16 cellular contexts compared by ENCODE assay signal in genomic region chr11:114321621-114322257, GRCh38. TPM values are rescaled to one million over a fixed set of nuclear protein-coding genes. Genes with fewer than 3 reads are reported as not detected.
DNase-seq lines count a peak whose midpoint lies in the region; ATAC-seq and TF ChIP-seq lines count a peak whose summit lies in the region.
"Had no signal": no experiment of that assay in that cellular context is flagged by ENCODE, and none has a peak within 500 bp of the region (broad histone marks: within the 10 kb centered on the region; RNA-seq: fewer than 3 reads in every experiment).

No MANE protein-coding gene starts in this region.

- peaks cover 21% of the 10 kb centered on the region for H3K4me1 Mint-ChIP-seq in MCF 10A (ENCODE audit: insufficient read depth, unreplicated experiment)
- H3K4me1 Mint-ChIP-seq: memory B cell had no signal

- no peak for TF ChIP-seq POLR2A in suprapubic skin (IDR thresholded peaks at IDR 0.05)

- H3K36me3 Mint-ChIP-seq in MCF 10A (ENCODE audit: insufficient read depth, unreplicated experiment), result peaks cover 55% of the 10 kb centered on the region
- H3K36me3 Mint-ChIP-seq: memory B cell had no signal

- DNase-seq in H4 (ENCODE audit: low spot score), result peak; percentile 57
- peak; percentile 81 for DNase-seq in adipocyte (ENCODE audit: low read depth)
- DNase-seq in foreskin fibroblast, result peak; percentile 76 to 86
- no peak for DNase-seq in suprapubic skin (ENCODE audit: low spot score in 2 of 2)
- DNase-seq in MCF 10A (ENCODE audit: unreplicated experiment), result no peak
- DNase-seq: activated CD4-positive, alpha-beta T cell treated with anti-CD3 and anti-CD28 coated beads for 4 hours; activated gamma-delta T cell treated with Interleukin-2 at 50 U/mL for 16 hours; cortex of kidney; DMS79 treated with DMSO at 0.1 percent for 48 hours; NCI-H1417 treated with DMSO at 0.1 percent for 48 hours had no signal

- TF ChIP-seq CTCF in foreskin fibroblast (IDR thresholded peaks at IDR 0.05; ENCODE audit: low read depth, low read length) (no peak), suprapubic skin (IDR thresholded peaks at IDR 0.05) (no peak), MCF 10A (IDR thresholded peaks at IDR 0.05; ENCODE audit: unreplicated experiment) (no peak)

- 62% methylated on average over 6 of the region's 6 CpGs for WGBS in suprapubic skin

- intact Hi-C loops in MCF 10A (cut with micrococcal nuclease), result no loop called here

- H3K9me3 Mint-ChIP-seq in MCF 10A (ENCODE audit: unreplicated experiment), result no peaks in the 10 kb centered on the region
- H3K9me3 Mint-ChIP-seq: memory B cell had no signal

- no TSS peak for BruUV-seq in MCF 10A (replicated peaks; lab: Mats Ljungman, UMichigan)

- no peak for TF ChIP-seq EP300 in suprapubic skin (IDR thresholded peaks at IDR 0.05)

- no peaks in the 10 kb centered on the region for H3K27me3 ChIP-seq in adipocyte (replicated peaks; ENCODE audit: control insufficient read depth, insufficient read depth, low read length)
- H3K27me3 ChIP-seq in suprapubic skin, result no peaks in the 10 kb centered on the region

- H3K27me3 Mint-ChIP-seq in MCF 10A (ENCODE audit: insufficient read depth, unreplicated experiment), result no peaks in the 10 kb centered on the region

- H3K4me1 ChIP-seq in adipocyte (ENCODE audit: control insufficient read depth, insufficient read depth, low read length), result peaks cover 60% of the 10 kb centered on the region
- H3K4me1 ChIP-seq in suprapubic skin, result peaks cover 24% of the 10 kb centered on the region
- H3K4me1 ChIP-seq: parathyroid adenoma had no signal

- H3K4me3 ChIP-seq in adipocyte (ENCODE audit: low read length) (peak overlapping the region; percentile 26), foreskin fibroblast (ENCODE audit: low read depth in 1 of 2, low read length in 2 of 2) (no peak overlapping the region), suprapubic skin (no peak overlapping the region)
- H3K4me3 ChIP-seq: hepatocyte had no signal

- POLR2A ChIA-PET in MCF 10A (lab: Yijun Ruan, JAX), result interaction anchor here (0.7 kb wide), 1 partner anchor 412 kb away, joined by 3 read pairs; no protein-coding TSS in a partner anchor

- H3K36me3 ChIP-seq in adipocyte (ENCODE audit: control insufficient read depth, insufficient read depth, low read length, severe bottlenecking) (peaks cover 1% of the 10 kb centered on the region), suprapubic skin (no peaks in the 10 kb centered on the region)

- ATAC-seq in GM21619 (IDR thresholded peaks at IDR 0.05; ENCODE audit: unreplicated experiment), result no peak
- ATAC-seq in GM21447 (IDR thresholded peaks at IDR 0.05; ENCODE audit: unreplicated experiment), result no peak
- no peak for ATAC-seq in HG03108 (IDR thresholded peaks at IDR 0.05; ENCODE audit: unreplicated experiment)

- peak overlapping the region; percentile 10 for H3K27ac ChIP-seq in suprapubic skin
- H3K27ac ChIP-seq: hepatocyte, parathyroid adenoma had no signal

- no peak overlapping the region for H3K4me3 Mint-ChIP-seq in MCF 10A (ENCODE audit: unreplicated experiment)
- H3K4me3 Mint-ChIP-seq: memory B cell had no signal

- H3K9me3 ChIP-seq in adipocyte (ENCODE audit: control insufficient read depth, low read length) (no peaks in the 10 kb centered on the region), suprapubic skin (no peaks in the 10 kb centered on the region)

- CTCF ChIA-PET in MCF 10A (lab: Yijun Ruan, JAX), result interaction anchor here (0.6 kb wide), 1 partner anchor 997 kb away, joined by 3 read pairs; no protein-coding TSS in a partner anchor

- no peak overlapping the region for H3K27ac Mint-ChIP-seq in MCF 10A (ENCODE audit: low read depth, unreplicated experiment)
- H3K27ac Mint-ChIP-seq: memory B cell had no signal

- H3K9ac ChIP-seq in adipocyte (ENCODE audit: low read length), result peak overlapping the region; percentile 71
- H3K9ac ChIP-seq: parathyroid adenoma had no signal

RNA-seq across cellular contexts. Expression of gene NNMT, which starts 25.5 kb away (rescaled TPM):
- 895 and 907 TPM in 2 replicates for total RNA-seq in H4 (2014; rRNA removed; shearing (Covaris generic))
- total RNA-seq in suprapubic skin (100 to 1,000 TPM; 106 to 269 (median 210) TPM), MCF 10A (2022) (429 and 638 TPM in 2 replicates)

Comparison
In these comparisons a context has a peak if more than half of its experiments do, and no peak if none do; other contexts are left out.
1. DNase-seq: peak in H4 (single experiment), adipocyte (single experiment) and foreskin fibroblast (2 of 2); none in suprapubic skin (0 of 2) and MCF 10A (single experiment).